ENCODE assay signal across 19 cellular contexts in genomic region chr16:16175296-16175695, GRCh38. TPM values are rescaled to one million over a fixed set of nuclear protein-coding genes. Genes with fewer than 3 reads are reported as not detected.
"Had no signal": no experiment of that assay in that cellular context is flagged by ENCODE, and none has a peak within 500 bp of the region (broad histone marks: within the 10 kb centered on the region; RNA-seq: fewer than 3 reads in every experiment).

No MANE protein-coding gene starts in this region.

- H3K9me3 ChIP-seq: esophagus squamous epithelium, pancreas had no signal

- H3K4me3 Mint-ChIP-seq: activated CD4-positive, alpha-beta memory T cell treated with anti-CD3 and anti-CD28 coated beads, Interleukin-2, amount 10 ng/mL, durations not matched to agents 7 days and 5 days; immature natural killer cell; naive thymus-derived CD4-positive, alpha-beta T cell; WTC11 had no signal

- H3K27ac ChIP-seq: coronary artery, esophagus squamous epithelium, pancreas had no signal

- H3K4me1 Mint-ChIP-seq: activated CD4-positive, alpha-beta memory T cell treated with anti-CD3 and anti-CD28 coated beads, Interleukin-2, amount 10 ng/mL, durations not matched to agents 7 days and 5 days; immature natural killer cell; WTC11 had no signal

- H3K4me1 ChIP-seq: esophagus squamous epithelium, pancreas had no signal

- H3K27ac Mint-ChIP-seq: activated CD4-positive, alpha-beta memory T cell treated with anti-CD3 and anti-CD28 coated beads, Interleukin-2, amount 10 ng/mL, durations not matched to agents 7 days and 5 days; immature natural killer cell; naive thymus-derived CD4-positive, alpha-beta T cell; WTC11 had no signal

- H3K36me3 Mint-ChIP-seq: immature natural killer cell; naive thymus-derived CD4-positive, alpha-beta T cell had no signal

- DNase-seq: activated CD4-positive, alpha-beta memory T cell treated with anti-CD3 and anti-CD28 coated beads, Interleukin-2, amount 10 ng/mL, durations not matched to agents 7 days and 5 days; activated CD4-positive, alpha-beta T cell treated with anti-CD3 and anti-CD28 coated beads for 4 hours; activated effector memory CD4-positive, alpha-beta T cell treated with anti-CD3 and anti-CD28 coated beads, Interleukin-2, amount 50 U/mL, for 16 hours; activated T-cell treated with anti-CD3 and anti-CD28 coated beads, Interleukin-2, amount 50 U/mL, for 48 hours; amniotic stem cell; central memory CD4-positive, alpha-beta T cell; effector CD4-positive, alpha-beta T cell; esophagus squamous epithelium; immature natural killer cell; naive thymus-derived CD4-positive, alpha-beta T cell; small intestine; stimulated activated CD4-positive, alpha-beta T cell treated with anti-CD3 and anti-CD28 coated beads, Interleukin-4, amount 100 ng/mL, for 24 hours; stimulated activated naive CD4-positive, alpha-beta T cell treated with Interleukin-2 at 50 U/mL for 16 hours; T-helper 2 cell; trophoblast cell had no signal

- H3K27me3 Mint-ChIP-seq: activated CD4-positive, alpha-beta memory T cell treated with anti-CD3 and anti-CD28 coated beads, Interleukin-2, amount 10 ng/mL, durations not matched to agents 7 days and 5 days; naive thymus-derived CD4-positive, alpha-beta T cell had no signal

- H3K4me3 ChIP-seq: coronary artery, esophagus squamous epithelium, pancreas had no signal

- H3K36me3 ChIP-seq: esophagus squamous epithelium had no signal

- ATAC-seq: activated naive CD4-positive, alpha-beta T cell treated with anti-CD3 and anti-CD28 coated beads, Interleukin-2, amount 50 U/mL, for 72 hours; naive thymus-derived CD4-positive, alpha-beta T cell; pancreas; WTC11 had no signal

- H3K27me3 ChIP-seq: esophagus squamous epithelium, pancreas had no signal

RNA-seq across cellular contexts. Expression of gene ABCC6, which starts 48.0 kb away (rescaled TPM):
- total RNA-seq: activated naive CD4-positive, alpha-beta T cell treated with anti-CD3 and anti-CD28 coated beads, Interleukin-2, amount 50 U/mL, for 72 hours had no signal
